In the genomic region with DNA sequence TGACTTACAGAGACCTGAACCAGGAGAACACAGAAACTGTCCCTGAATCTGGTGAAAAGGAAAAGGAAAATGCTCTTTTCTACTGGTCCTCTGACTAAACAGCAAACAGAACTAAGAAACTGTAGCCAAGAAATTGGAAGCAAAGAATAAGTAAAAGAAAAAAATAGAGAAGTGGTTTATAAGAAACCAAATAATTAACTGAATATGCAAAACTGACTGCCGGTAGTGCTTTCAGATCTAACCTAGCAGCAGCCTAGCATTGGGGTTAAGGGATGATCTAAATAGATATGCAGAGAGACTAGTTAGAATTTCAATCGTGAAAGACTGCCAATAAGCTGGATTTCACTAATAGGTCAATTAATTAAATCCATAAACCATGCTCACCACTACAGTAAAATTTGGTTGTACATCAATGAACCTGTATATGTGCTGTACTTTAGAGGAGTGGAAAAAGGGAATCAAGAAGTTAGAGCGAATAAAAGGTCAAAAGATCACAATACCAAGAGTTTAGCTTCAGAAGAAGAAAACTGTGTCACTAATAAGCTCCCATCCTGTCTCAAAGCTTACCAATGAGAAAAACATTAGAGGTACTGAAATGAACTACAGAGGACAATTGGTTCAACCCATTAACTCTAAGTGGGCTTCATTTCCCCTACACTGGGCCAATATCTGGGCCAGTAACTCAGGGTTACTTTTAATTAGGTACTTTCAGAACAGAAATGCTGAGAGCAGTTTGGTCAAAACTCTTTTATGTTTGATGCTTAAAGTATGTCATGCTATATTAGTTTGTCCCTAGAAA, we compare ENCODE assay signal across 14 cellular contexts. TPM values are rescaled to one million over a fixed set of nuclear protein-coding genes. Genes with fewer than 3 reads are reported as not detected.
DNase-seq lines count a peak whose midpoint lies in the region; ATAC-seq, FAIRE-seq and TF ChIP-seq lines count a peak whose summit lies in the region.
"Had no signal": no experiment of that assay in that cellular context is flagged by ENCODE, and none has a peak within 500 bp of the region (broad histone marks: within the 10 kb centered on the region; RNA-seq: fewer than 3 reads in every experiment).

No MANE protein-coding gene starts in this region.

- FAIRE-seq in A549 (lab: Jason Lieb, UNC) (peak; percentile 61), H54 (lab: Jason Lieb, UNC) (no peak)
- FAIRE-seq: keratinocyte had no signal

- H3K36me3 ChIP-seq in brain microvascular endothelial cell (replicated peaks), result no peaks in the 10 kb centered on the region

- no peak overlapping the region for H3K27ac ChIP-seq in A549
- no peak overlapping the region for H3K27ac ChIP-seq in brain microvascular endothelial cell
- H3K27ac ChIP-seq: 22Rv1, coronary artery, HL-60 had no signal

- CTCF ChIA-PET in A549 (lab: Yijun Ruan, JAX), result no interaction called here

- DNase-seq in A549 (ENCODE audit: low read depth in 1 of 2, low spot score in 1 of 2), result no peak
- DNase-seq in brain microvascular endothelial cell, result no peak
- no peak for DNase-seq in Right ventricle myocardium superior
- no peak for DNase-seq in H54 (ENCODE audit: insufficient read length, low spot score)
- no peak for DNase-seq in NCI-H748 (lab: John Stamatoyannopoulos, UW; ENCODE audit: unreplicated experiment)
- DNase-seq: NCI-H345, retina had no signal

- H3K4me2 ChIP-seq in A549, result no peak overlapping the region

- in situ Hi-C loops in brain microvascular endothelial cell (cut with HindIII; ENCODE audit: low pct_ligation_motif_present, low sequenced_read_pairs), result no loop called here

- POLR2A ChIA-PET in A549 (lab: Yijun Ruan, JAX), result no interaction called here

- no peak for TF ChIP-seq RAD21 in A549 (conservative IDR thresholded peaks at IDR 0.05 in 1 of 2, IDR thresholded peaks at IDR 0.05 in 1 of 2)

- H3K4me1 ChIP-seq in A549, result no peaks in the 10 kb centered on the region

- H3K27me3 ChIP-seq in brain microvascular endothelial cell (replicated peaks), result no peaks in the 10 kb centered on the region

- TF ChIP-seq CTCF in A549 (IDR thresholded peaks at IDR 0.05) (no peak), brain microvascular endothelial cell (IDR thresholded peaks at IDR 0.05; ENCODE audit: low read depth, low read length, missing control alignments) (no peak)

- TF ChIP-seq EP300 in A549 (IDR thresholded peaks at IDR 0.05), result no peak

- WGBS in A549 (ENCODE audit: missing lambda C conversion rate), result 23% methylated on average over 3 of the region's 3 CpGs

- no peak overlapping the region for H3K4me3 ChIP-seq in A549
- H3K4me3 ChIP-seq in brain microvascular endothelial cell (ENCODE audit: low read depth, low read length), result no peak overlapping the region
- H3K4me3 ChIP-seq: coronary artery had no signal

- intact Hi-C loops in Right ventricle myocardium superior (cut with DNase I), result no loop called here

- H3K9me3 ChIP-seq in A549, result no peaks in the 10 kb centered on the region

- ATAC-seq in A549 (no peak), GM19351 (IDR thresholded peaks at IDR 0.05; ENCODE audit: unreplicated experiment) (peak; percentile 79), HG02588 (IDR thresholded peaks at IDR 0.05; ENCODE audit: unreplicated experiment) (peak; percentile 63), HG03175 (IDR thresholded peaks at IDR 0.05; ENCODE audit: unreplicated experiment) (peak; percentile 85), Right ventricle myocardium superior (ENCODE audit: poor library complexity) (no peak)

- no peak for TF ChIP-seq POLR2A in A549 (IDR thresholded peaks at IDR 0.05; ENCODE audit: low read length)
- TF ChIP-seq POLR2A in H54 (IDR thresholded peaks at IDR 0.05; ENCODE audit: low read depth, low read length), result no peak

TF ChIP-seq in A549, 52 proteins besides CTCF, POLR2A, EP300 and RAD21:
- no peak for TF ChIP-seq POLR2AphosphoS2 (conservative IDR thresholded peaks at IDR 0.05; ENCODE audit: low read length)
- no peak for TF ChIP-seq FOSB (CRISPR knock-in tag; IDR thresholded peaks at IDR 0.05)
- TF ChIP-seq PHF8 (IDR thresholded peaks at IDR 0.05; ENCODE audit: borderline replicate concordance, low read depth), result no peak
- TF ChIP-seq RNF2 (IDR thresholded peaks at IDR 0.05; ENCODE audit: borderline replicate concordance, low read depth), result no peak
- no peak for TF ChIP-seq ATOH8 (CRISPR knock-in tag; IDR thresholded peaks at IDR 0.05; ENCODE audit: low read depth)
- TF ChIP-seq SREBF2 (IDR thresholded peaks at IDR 0.05), result no peak

RNA-seq across cellular contexts. Expression of gene KLHL13, which starts 53.6 kb away (rescaled TPM):
- polyA plus RNA-seq in A549 (2011; rRNA removed) (1.0 and 1.4 TPM in 2 replicates), A549 (2017; fragmentation: RNase III; extraction: RNeasy Plus Mini Kit Qiagen cat#74134 plus additional on column Dnase treatment) (0.76 to 0.82 TPM (median 0.77 TPM) in 3 replicates)
- 0.44 and 0.46 TPM in 2 replicates for polyA plus RNA-seq in A549 (2012; cell fraction: cytosol; rRNA removed)
- polyA plus RNA-seq in A549 (2012; cell fraction: nucleus; rRNA removed), result 0.22 and 0.28 TPM in 2 replicates
- 0.62 and 0.92 TPM in 2 replicates for polyA minus RNA-seq in A549 (2011; rRNA and poly(A)+ RNA removed)
- total RNA-seq in Right ventricle myocardium superior, result 5.7 TPM

Comparison
In these comparisons a context has a peak if more than half of its experiments do, and no peak if none do; other contexts are left out.
1. ATAC-seq: peak in GM19351 (single experiment), HG02588 (single experiment) and HG03175 (single experiment); none in A549 (0 of 2) and Right ventricle myocardium superior (single experiment).